1 cellular context compared by ENCODE assay signal in the genomic region with DNA sequence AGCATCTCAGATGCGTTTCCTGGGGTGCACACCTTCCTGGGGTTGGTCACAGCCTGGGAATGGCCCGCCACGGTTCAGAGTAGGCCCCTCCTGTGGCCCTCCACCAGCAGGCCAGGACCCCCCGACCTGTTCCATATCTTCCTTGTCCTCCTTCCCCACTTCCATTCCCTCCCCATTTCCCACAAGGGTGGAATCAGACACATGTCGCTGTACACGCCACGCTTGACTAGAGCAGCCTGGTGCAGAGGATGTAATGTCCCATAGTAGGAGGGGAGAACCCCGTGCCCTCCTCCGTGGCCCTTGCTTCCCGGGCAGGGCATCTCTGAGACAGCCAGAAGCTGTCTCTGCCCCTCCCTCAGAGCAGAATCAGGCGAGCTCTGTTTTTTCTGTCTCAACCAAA.
TF ChIP-seq lines count a peak whose summit lies in the region.

No MANE protein-coding gene starts in this region.

TF ChIP-seq in IMR-90, 13 proteins besides CTCF, POLR2A, EP300 and RAD21:
- TF ChIP-seq, protein P1, sequence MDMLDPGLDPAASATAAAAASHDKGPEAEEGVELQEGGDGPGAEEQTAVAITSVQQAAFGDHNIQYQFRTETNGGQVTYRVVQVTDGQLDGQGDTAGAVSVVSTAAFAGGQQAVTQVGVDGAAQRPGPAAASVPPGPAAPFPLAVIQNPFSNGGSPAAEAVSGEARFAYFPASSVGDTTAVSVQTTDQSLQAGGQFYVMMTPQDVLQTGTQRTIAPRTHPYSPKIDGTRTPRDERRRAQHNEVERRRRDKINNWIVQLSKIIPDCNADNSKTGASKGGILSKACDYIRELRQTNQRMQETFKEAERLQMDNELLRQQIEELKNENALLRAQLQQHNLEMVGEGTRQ (IDR thresholded peaks at IDR 0.05; ENCODE audit: low read depth, low read length): no peak
- TF ChIP-seq FOS (IDR thresholded peaks at IDR 0.05; ENCODE audit: low read depth, low read length) (no peak), BHLHE40 (IDR thresholded peaks at IDR 0.05; ENCODE audit: low read depth, low read length) (no peak)
TF ChIP-seq in IMR-90: peak in this region for 0.
